2 cellular contexts compared by ENCODE assay signal in genomic region chr6:91436448-91436847, GRCh38.
TF ChIP-seq lines count a peak whose summit lies in the region.

No MANE protein-coding gene starts in this region.

TF ChIP-seq in GM23338, 12 proteins besides CTCF, POLR2A, EP300 and RAD21 (continued from another document):
- TF ChIP-seq, protein P1, sequence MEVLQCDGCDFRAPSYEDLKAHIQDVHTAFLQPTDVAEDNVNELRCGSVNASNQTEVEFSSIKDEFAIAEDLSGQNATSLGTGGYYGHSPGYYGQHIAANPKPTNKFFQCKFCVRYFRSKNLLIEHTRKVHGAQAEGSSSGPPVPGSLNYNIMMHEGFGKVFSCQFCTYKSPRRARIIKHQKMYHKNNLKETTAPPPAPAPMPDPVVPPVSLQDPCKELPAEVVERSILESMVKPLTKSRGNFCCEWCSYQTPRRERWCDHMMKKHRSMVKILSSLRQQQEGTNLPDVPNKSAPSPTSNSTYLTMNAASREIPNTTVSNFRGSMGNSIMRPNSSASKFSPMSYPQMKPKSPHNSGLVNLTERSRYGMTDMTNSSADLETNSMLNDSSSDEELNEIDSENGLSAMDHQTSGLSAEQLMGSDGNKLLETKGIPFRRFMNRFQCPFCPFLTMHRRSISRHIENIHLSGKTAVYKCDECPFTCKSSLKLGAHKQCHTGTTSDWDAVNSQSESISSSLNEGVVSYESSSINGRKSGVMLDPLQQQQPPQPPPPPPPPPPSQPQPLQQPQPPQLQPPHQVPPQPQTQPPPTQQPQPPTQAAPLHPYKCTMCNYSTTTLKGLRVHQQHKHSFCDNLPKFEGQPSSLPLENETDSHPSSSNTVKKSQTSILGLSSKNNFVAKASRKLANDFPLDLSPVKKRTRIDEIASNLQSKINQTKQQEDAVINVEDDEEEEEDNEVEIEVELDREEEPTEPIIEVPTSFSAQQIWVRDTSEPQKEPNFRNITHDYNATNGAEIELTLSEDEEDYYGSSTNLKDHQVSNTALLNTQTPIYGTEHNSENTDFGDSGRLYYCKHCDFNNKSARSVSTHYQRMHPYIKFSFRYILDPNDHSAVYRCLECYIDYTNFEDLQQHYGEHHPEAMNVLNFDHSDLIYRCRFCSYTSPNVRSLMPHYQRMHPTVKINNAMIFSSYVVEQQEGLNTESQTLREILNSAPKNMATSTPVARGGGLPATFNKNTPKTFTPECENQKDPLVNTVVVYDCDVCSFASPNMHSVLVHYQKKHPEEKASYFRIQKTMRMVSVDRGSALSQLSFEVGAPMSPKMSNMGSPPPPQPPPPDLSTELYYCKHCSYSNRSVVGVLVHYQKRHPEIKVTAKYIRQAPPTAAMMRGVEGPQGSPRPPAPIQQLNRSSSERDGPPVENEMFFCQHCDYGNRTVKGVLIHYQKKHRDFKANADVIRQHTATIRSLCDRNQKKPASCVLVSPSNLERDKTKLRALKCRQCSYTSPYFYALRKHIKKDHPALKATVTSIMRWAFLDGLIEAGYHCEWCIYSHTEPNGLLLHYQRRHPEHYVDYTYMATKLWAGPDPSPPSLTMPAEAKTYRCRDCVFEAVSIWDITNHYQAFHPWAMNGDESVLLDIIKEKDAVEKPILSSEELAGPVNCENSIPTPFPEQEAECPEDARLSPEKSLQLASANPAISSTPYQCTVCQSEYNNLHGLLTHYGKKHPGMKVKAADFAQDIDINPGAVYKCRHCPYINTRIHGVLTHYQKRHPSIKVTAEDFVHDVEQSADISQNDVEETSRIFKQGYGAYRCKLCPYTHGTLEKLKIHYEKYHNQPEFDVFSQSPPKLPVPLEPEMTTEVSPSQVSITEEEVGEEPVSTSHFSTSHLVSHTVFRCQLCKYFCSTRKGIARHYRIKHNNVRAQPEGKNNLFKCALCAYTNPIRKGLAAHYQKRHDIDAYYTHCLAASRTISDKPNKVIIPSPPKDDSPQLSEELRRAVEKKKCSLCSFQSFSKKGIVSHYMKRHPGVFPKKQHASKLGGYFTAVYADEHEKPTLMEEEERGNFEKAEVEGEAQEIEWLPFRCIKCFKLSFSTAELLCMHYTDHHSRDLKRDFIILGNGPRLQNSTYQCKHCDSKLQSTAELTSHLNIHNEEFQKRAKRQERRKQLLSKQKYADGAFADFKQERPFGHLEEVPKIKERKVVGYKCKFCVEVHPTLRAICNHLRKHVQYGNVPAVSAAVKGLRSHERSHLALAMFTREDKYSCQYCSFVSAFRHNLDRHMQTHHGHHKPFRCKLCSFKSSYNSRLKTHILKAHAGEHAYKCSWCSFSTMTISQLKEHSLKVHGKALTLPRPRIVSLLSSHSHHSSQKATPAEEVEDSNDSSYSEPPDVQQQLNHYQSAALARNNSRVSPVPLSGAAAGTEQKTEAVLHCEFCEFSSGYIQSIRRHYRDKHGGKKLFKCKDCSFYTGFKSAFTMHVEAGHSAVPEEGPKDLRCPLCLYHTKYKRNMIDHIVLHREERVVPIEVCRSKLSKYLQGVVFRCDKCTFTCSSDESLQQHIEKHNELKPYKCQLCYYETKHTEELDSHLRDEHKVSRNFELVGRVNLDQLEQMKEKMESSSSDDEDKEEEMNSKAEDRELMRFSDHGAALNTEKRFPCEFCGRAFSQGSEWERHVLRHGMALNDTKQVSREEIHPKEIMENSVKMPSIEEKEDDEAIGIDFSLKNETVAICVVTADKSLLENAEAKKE (CRISPR knock-in tag; IDR thresholded peaks at IDR 0.05): no peak
- no peak for TF ChIP-seq STAT1 (IDR thresholded peaks at IDR 0.05; ENCODE audit: unreplicated experiment)
- TF ChIP-seq ZNF331 (CRISPR knock-in tag; IDR thresholded peaks at IDR 0.05; ENCODE audit: low read depth): no peak
- TF ChIP-seq REST (IDR thresholded peaks at IDR 0.05; ENCODE audit: unreplicated experiment): no peak
TF ChIP-seq in GM23338: peak in this region for 0.

TF ChIP-seq in WTC11, 78 proteins besides CTCF, POLR2A, EP300 and RAD21 (continued from another document):
- TF ChIP-seq, protein P2, sequence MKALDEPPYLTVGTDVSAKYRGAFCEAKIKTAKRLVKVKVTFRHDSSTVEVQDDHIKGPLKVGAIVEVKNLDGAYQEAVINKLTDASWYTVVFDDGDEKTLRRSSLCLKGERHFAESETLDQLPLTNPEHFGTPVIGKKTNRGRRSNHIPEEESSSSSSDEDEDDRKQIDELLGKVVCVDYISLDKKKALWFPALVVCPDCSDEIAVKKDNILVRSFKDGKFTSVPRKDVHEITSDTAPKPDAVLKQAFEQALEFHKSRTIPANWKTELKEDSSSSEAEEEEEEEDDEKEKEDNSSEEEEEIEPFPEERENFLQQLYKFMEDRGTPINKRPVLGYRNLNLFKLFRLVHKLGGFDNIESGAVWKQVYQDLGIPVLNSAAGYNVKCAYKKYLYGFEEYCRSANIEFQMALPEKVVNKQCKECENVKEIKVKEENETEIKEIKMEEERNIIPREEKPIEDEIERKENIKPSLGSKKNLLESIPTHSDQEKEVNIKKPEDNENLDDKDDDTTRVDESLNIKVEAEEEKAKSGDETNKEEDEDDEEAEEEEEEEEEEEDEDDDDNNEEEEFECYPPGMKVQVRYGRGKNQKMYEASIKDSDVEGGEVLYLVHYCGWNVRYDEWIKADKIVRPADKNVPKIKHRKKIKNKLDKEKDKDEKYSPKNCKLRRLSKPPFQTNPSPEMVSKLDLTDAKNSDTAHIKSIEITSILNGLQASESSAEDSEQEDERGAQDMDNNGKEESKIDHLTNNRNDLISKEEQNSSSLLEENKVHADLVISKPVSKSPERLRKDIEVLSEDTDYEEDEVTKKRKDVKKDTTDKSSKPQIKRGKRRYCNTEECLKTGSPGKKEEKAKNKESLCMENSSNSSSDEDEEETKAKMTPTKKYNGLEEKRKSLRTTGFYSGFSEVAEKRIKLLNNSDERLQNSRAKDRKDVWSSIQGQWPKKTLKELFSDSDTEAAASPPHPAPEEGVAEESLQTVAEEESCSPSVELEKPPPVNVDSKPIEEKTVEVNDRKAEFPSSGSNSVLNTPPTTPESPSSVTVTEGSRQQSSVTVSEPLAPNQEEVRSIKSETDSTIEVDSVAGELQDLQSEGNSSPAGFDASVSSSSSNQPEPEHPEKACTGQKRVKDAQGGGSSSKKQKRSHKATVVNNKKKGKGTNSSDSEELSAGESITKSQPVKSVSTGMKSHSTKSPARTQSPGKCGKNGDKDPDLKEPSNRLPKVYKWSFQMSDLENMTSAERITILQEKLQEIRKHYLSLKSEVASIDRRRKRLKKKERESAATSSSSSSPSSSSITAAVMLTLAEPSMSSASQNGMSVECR (CRISPR knock-in tag; IDR thresholded peaks at IDR 0.05; ENCODE audit: borderline replicate concordance): no peak
- TF ChIP-seq ZBTB43 (CRISPR knock-in tag; IDR thresholded peaks at IDR 0.05): no peak
